In genomic region chr14:20305265-20306078, GRCh38 we compare ENCODE assay signal across 1 cellular context.
A peak's percentile ranks its signal among the peaks of the same experiment; 100 is the strongest.
TF ChIP-seq lines count a peak whose summit lies in the region.

TSS of gene TTC5 (minus strand) at chr14:20305951. CDS start at chr14:20305937, 14 bp downstream.

TF ChIP-seq in K562, 482 proteins besides CTCF, POLR2A, EP300 and RAD21 (continued from another document and continues in another):
- no peak for TF ChIP-seq PRDM10 (IDR thresholded peaks at IDR 0.05; ENCODE audit: partially characterized antibody)
- TF ChIP-seq LEF1 (IDR thresholded peaks at IDR 0.05): no peak
- TF ChIP-seq SMAD3 (CRISPR knock-in tag; conservative IDR thresholded peaks at IDR 0.05): no peak
- TF ChIP-seq XRCC3 (IDR thresholded peaks at IDR 0.05): no peak
- TF ChIP-seq GABPB1 (CRISPR knock-in tag; IDR thresholded peaks at IDR 0.05): 0 out of 2 replicates have a peak, but pooled peaks have one; percentile 21
- TF ChIP-seq TEAD2 (tag; IDR thresholded peaks at IDR 0.05): no peak
- no peak for TF ChIP-seq HMG20A (CRISPR knock-in tag; conservative IDR thresholded peaks at IDR 0.05)
- TF ChIP-seq U2AF1 (optimal IDR thresholded peaks at IDR 0.05; ENCODE audit: low read depth, low read length): no peak
- peak; percentile 92 for TF ChIP-seq CHAMP1 (IDR thresholded peaks at IDR 0.05)
- no peak for TF ChIP-seq E2F5 (CRISPR knock-in tag; IDR thresholded peaks at IDR 0.05)
- no peak for TF ChIP-seq CHD2 (IDR thresholded peaks at IDR 0.05; ENCODE audit: low read depth, low read length)
- no peak for TF ChIP-seq RBM15 (IDR thresholded peaks at IDR 0.05; ENCODE audit: insufficient read depth, low read length)
- TF ChIP-seq HNRNPUL1 (IDR thresholded peaks at IDR 0.05; ENCODE audit: low read length): no peak
- TF ChIP-seq RREB1 (CRISPR knock-in tag; IDR thresholded peaks at IDR 0.05): no peak
- no peak for TF ChIP-seq CUX1 (CRISPR knock-in tag; IDR thresholded peaks at IDR 0.05)
- no peak for TF ChIP-seq SRSF9 (IDR thresholded peaks at IDR 0.05; ENCODE audit: borderline replicate concordance, low read depth, low read length)
- peak in 1 of 2 experiments; percentile 32 for TF ChIP-seq E2F6 (IDR thresholded peaks at IDR 0.05; ENCODE audit: borderline replicate concordance in 1 of 2, extremely low read depth in 1 of 2, insufficient read depth in 1 of 2, insufficient read length in 1 of 2, low read depth in 1 of 2, low read length in 1 of 2, poor library complexity in 1 of 2, severe bottlenecking in 1 of 2)
- no peak for TF ChIP-seq CAMTA2 (CRISPR knock-in tag; conservative IDR thresholded peaks at IDR 0.05)
- no peak for TF ChIP-seq NRF1 (conservative IDR thresholded peaks at IDR 0.05 in 1 of 2, IDR thresholded peaks at IDR 0.05 in 1 of 2)
- no peak for TF ChIP-seq BRD9 (IDR thresholded peaks at IDR 0.05; ENCODE audit: low read depth, partially characterized antibody)
- TF ChIP-seq NCOA1 (IDR thresholded peaks at IDR 0.05; ENCODE audit: low read depth): 0 out of 2 replicates have a peak, but pooled peaks have one; percentile 41
- TF ChIP-seq ZBTB11 (CRISPR knock-in tag; IDR thresholded peaks at IDR 0.05): no peak
